38 cellular contexts compared by ENCODE assay signal in the genomic region with DNA sequence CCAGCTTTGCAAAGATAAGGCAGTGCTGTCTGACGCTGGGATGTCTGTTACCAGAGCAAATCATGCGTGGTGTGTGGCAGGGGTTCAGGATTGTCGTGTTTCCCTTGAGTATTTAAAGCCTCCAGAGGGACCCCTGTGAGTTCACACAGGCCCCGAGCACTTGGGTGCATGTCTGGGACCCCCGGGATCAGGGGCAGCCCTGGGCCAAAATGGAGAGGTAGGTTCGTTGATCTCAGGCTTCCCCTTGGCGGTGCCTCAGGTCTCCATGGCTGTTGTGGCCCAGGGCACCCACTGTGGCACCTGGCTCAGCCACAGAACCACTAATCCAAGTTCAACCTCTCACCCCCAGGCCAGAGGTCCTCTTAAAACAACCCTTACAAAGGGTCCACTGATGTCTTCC.
"Had no signal": no experiment of that assay in that cellular context is flagged by ENCODE, and none has a peak within 500 bp of the region (broad histone marks: within the 10 kb centered on the region; RNA-seq: fewer than 3 reads in every experiment).

No MANE protein-coding gene starts in this region.

- ATAC-seq: activated naive CD4-positive, alpha-beta T cell treated with anti-CD3 and anti-CD28 coated beads, Interleukin-2, amount 50 U/mL, for 72 hours; activated naive CD8-positive, alpha-beta T cell treated with anti-CD3 and anti-CD28 coated beads, Interleukin-2, amount 50 U/mL, for 24 hours; activated T-cell treated with anti-CD3 and anti-CD28 coated beads, Interleukin-2, amount 50 U/mL, for 4 hours; activated T-cell treated with anti-CD3 and anti-CD28 coated beads, Interleukin-2, amount 50 U/mL, for 72 hours; activated T-helper 17 cell treated with anti-CD3 and anti-CD28 coated beads, Interleukin-2, amount 50 U/mL, for 72 hours; body of pancreas had no signal

- H3K36me3 ChIP-seq: adrenal gland, ascending aorta, brain microvascular endothelial cell, breast epithelium, cardiac muscle cell had no signal

- H3K4me1 Mint-ChIP-seq: activated naive CD4-positive, alpha-beta T cell treated with anti-CD3 and anti-CD28 coated beads, Interleukin-2, amount 10 ng/mL, durations not matched to agents 7 days and 5 days; activated naive CD4-positive, alpha-beta T cell treated with anti-CD3 and anti-CD28 coated beads, Interleukin-2, amount 50 U/mL, for 24 hours; activated naive CD8-positive, alpha-beta T cell treated with anti-CD3 and anti-CD28 coated beads for 36 hours; activated naive CD8-positive, alpha-beta T cell treated with anti-CD3 and anti-CD28 coated beads, Interleukin-2, amount 10 ng/mL, durations not matched to agents 7 days and 5 days; activated naive CD8-positive, alpha-beta T cell treated with anti-CD3 and anti-CD28 coated beads, Interleukin-2, amount 50 U/mL, for 24 hours; activated T-helper 17 cell treated with anti-CD3 and anti-CD28 coated beads, Interleukin-2, amount 50 U/mL, for 72 hours; brain; central memory CD8-positive, alpha-beta T cell had no signal

- DNase-seq: activated effector memory CD4-positive, alpha-beta T cell treated with anti-CD3 and anti-CD28 coated beads, Interleukin-2, amount 50 U/mL, for 16 hours; activated effector memory CD4-positive, alpha-beta T cell treated with Interleukin-2 at 50 U/mL for 16 hours; activated gamma-delta T cell; activated gamma-delta T cell treated with Interleukin-2 at 50 U/mL for 16 hours; activated naive CD4-positive, alpha-beta T cell; activated naive CD4-positive, alpha-beta T cell treated with anti-CD3 and anti-CD28 coated beads for 36 hours; activated naive CD4-positive, alpha-beta T cell treated with anti-CD3 and anti-CD28 coated beads, Interleukin-2, amount 10 ng/mL, durations not matched to agents 7 days and 5 days; activated naive CD4-positive, alpha-beta T cell treated with anti-CD3 and anti-CD28 coated beads, Interleukin-2, amount 50 U/mL, for 16 hours; activated naive CD4-positive, alpha-beta T cell treated with Interleukin-2 at 50 U/mL for 16 hours; activated naive CD8-positive, alpha-beta T cell treated with anti-CD3 and anti-CD28 coated beads for 36 hours; activated naive CD8-positive, alpha-beta T cell treated with anti-CD3 and anti-CD28 coated beads, Interleukin-2, amount 10 ng/mL, durations not matched to agents 7 days and 5 days; activated naive CD8-positive, alpha-beta T cell treated with anti-CD3 and anti-CD28 coated beads, Interleukin-2, amount 50 U/mL, for 24 hours; activated T-cell treated with anti-CD3 and anti-CD28 coated beads for 4 hours; activated T-cell treated with anti-CD3 and anti-CD28 coated beads, Interleukin-2, amount 50 U/mL, for 1 hour; activated T-cell treated with anti-CD3 and anti-CD28 coated beads, Interleukin-2, amount 50 U/mL, for 24 hours; activated T-cell treated with anti-CD3 and anti-CD28 coated beads, Interleukin-2, amount 50 U/mL, for 4 hours; activated T-cell treated with anti-CD3 and anti-CD28 coated beads, Interleukin-2, amount 50 U/mL, for 48 hours; activated T-cell treated with anti-CD3 and anti-CD28 coated beads, Interleukin-2, amount 50 U/mL, for 72 hours; adrenal gland; amniotic stem cell; amygdala; anterior cingulate cortex; aorta; body of pancreas; brain microvascular endothelial cell; central memory CD4-positive, alpha-beta T cell; cerebellar nuclear complex had no signal

- H3K4me1 ChIP-seq: adrenal gland, ascending aorta, body of pancreas, breast epithelium had no signal

- H3K27ac ChIP-seq: adrenal gland, ascending aorta, body of pancreas, brain microvascular endothelial cell, breast epithelium, cardiac muscle cell had no signal

- H3K27ac Mint-ChIP-seq: activated naive CD4-positive, alpha-beta T cell treated with anti-CD3 and anti-CD28 coated beads for 36 hours; activated naive CD4-positive, alpha-beta T cell treated with anti-CD3 and anti-CD28 coated beads, Interleukin-2, amount 10 ng/mL, durations not matched to agents 7 days and 5 days; activated naive CD4-positive, alpha-beta T cell treated with anti-CD3 and anti-CD28 coated beads, Interleukin-2, amount 50 U/mL, for 24 hours; activated naive CD4-positive, alpha-beta T cell treated with anti-CD3 and anti-CD28 coated beads, Interleukin-2, amount 50 U/mL, for 72 hours; activated naive CD8-positive, alpha-beta T cell; activated naive CD8-positive, alpha-beta T cell treated with anti-CD3 and anti-CD28 coated beads for 36 hours; activated naive CD8-positive, alpha-beta T cell treated with anti-CD3 and anti-CD28 coated beads, Interleukin-2, amount 10 ng/mL, durations not matched to agents 7 days and 5 days; activated naive CD8-positive, alpha-beta T cell treated with anti-CD3 and anti-CD28 coated beads, Interleukin-2, amount 50 U/mL, for 24 hours; activated T-cell treated with anti-CD3 and anti-CD28 coated beads, Interleukin-2, amount 50 U/mL, for 24 hours; activated T-cell treated with anti-CD3 and anti-CD28 coated beads, Interleukin-2, amount 50 U/mL, for 72 hours; activated T-helper 1 cell treated with anti-CD3 and anti-CD28 coated beads, Interleukin-12 subunit alpha, Interleukin-12 subunit beta, Interleukin-2, Interleukin-4 antibody, amounts not matched to agents 30 ng/mL and 10 ng/mL and 1 ng/mL, durations not matched to agents 14 hours and 24 hours and 36 hours; activated T-helper 17 cell treated with anti-CD3 and anti-CD28 coated beads, Interleukin-2, amount 50 U/mL, for 72 hours; activated T-helper 2 cell treated with anti-CD3 and anti-CD28 coated beads, Interferon-gamma antibody, Interleukin-2, Interleukin-4, amounts not matched to agents 10 μg/mL and 5 μg/mL and 100 μg/mL, durations not matched to agents 14 hours and 24 hours and 36 hours; brain had no signal

- H3K4me3 Mint-ChIP-seq: activated naive CD4-positive, alpha-beta T cell treated with anti-CD3 and anti-CD28 coated beads for 36 hours; activated naive CD4-positive, alpha-beta T cell treated with anti-CD3 and anti-CD28 coated beads, Interleukin-2, amount 10 ng/mL, durations not matched to agents 7 days and 5 days; activated naive CD4-positive, alpha-beta T cell treated with anti-CD3 and anti-CD28 coated beads, Interleukin-2, amount 50 U/mL, for 24 hours; activated naive CD8-positive, alpha-beta T cell; activated naive CD8-positive, alpha-beta T cell treated with anti-CD3 and anti-CD28 coated beads for 36 hours; activated naive CD8-positive, alpha-beta T cell treated with anti-CD3 and anti-CD28 coated beads, Interleukin-2, amount 10 ng/mL, durations not matched to agents 7 days and 5 days; activated naive CD8-positive, alpha-beta T cell treated with anti-CD3 and anti-CD28 coated beads, Interleukin-2, amount 50 U/mL, for 24 hours; activated T-cell treated with anti-CD3 and anti-CD28 coated beads, Interleukin-2, amount 50 U/mL, for 24 hours; activated T-cell treated with anti-CD3 and anti-CD28 coated beads, Interleukin-2, amount 50 U/mL, for 4 hours; activated T-cell treated with anti-CD3 and anti-CD28 coated beads, Interleukin-2, amount 50 U/mL, for 72 hours; activated T-helper 1 cell treated with anti-CD3 and anti-CD28 coated beads, Interleukin-12 subunit alpha, Interleukin-12 subunit beta, Interleukin-2, Interleukin-4 antibody, amounts not matched to agents 30 ng/mL and 10 ng/mL and 1 ng/mL, durations not matched to agents 14 hours and 24 hours and 36 hours; activated T-helper 17 cell treated with anti-CD3 and anti-CD28 coated beads, Interleukin-2, amount 50 U/mL, for 72 hours; brain; central memory CD8-positive, alpha-beta T cell had no signal

- H3K9me3 Mint-ChIP-seq: activated naive CD4-positive, alpha-beta T cell treated with anti-CD3 and anti-CD28 coated beads, Interleukin-2, amount 50 U/mL, for 24 hours had no signal

- H3K9me3 ChIP-seq: adrenal gland, ascending aorta, body of pancreas, breast epithelium had no signal

- H3K36me3 Mint-ChIP-seq: activated naive CD4-positive, alpha-beta T cell treated with anti-CD3 and anti-CD28 coated beads, Interleukin-2, amount 10 ng/mL, durations not matched to agents 7 days and 5 days; activated naive CD4-positive, alpha-beta T cell treated with anti-CD3 and anti-CD28 coated beads, Interleukin-2, amount 50 U/mL, for 24 hours; activated naive CD8-positive, alpha-beta T cell; activated naive CD8-positive, alpha-beta T cell treated with anti-CD3 and anti-CD28 coated beads for 36 hours; activated naive CD8-positive, alpha-beta T cell treated with anti-CD3 and anti-CD28 coated beads, Interleukin-2, amount 10 ng/mL, durations not matched to agents 7 days and 5 days; brain had no signal

- H3K27me3 ChIP-seq: adrenal gland, ascending aorta, body of pancreas, brain microvascular endothelial cell, breast epithelium, cardiac muscle cell had no signal

- H3K27me3 Mint-ChIP-seq: activated naive CD4-positive, alpha-beta T cell treated with anti-CD3 and anti-CD28 coated beads, Interleukin-2, amount 10 ng/mL, durations not matched to agents 7 days and 5 days; activated naive CD4-positive, alpha-beta T cell treated with anti-CD3 and anti-CD28 coated beads, Interleukin-2, amount 50 U/mL, for 24 hours; activated naive CD8-positive, alpha-beta T cell treated with anti-CD3 and anti-CD28 coated beads, Interleukin-2, amount 10 ng/mL, durations not matched to agents 7 days and 5 days; activated naive CD8-positive, alpha-beta T cell treated with anti-CD3 and anti-CD28 coated beads, Interleukin-2, amount 50 U/mL, for 24 hours; activated T-cell treated with anti-CD3 and anti-CD28 coated beads, Interleukin-2, amount 50 U/mL, for 24 hours; activated T-helper 17 cell treated with anti-CD3 and anti-CD28 coated beads, Interleukin-2, amount 50 U/mL, for 72 hours; central memory CD8-positive, alpha-beta T cell had no signal

- H3K4me3 ChIP-seq: adrenal gland, ascending aorta, body of pancreas, breast epithelium, cardiac muscle cell had no signal
